Comparison of ENCODE assay signal across 18 cellular contexts in the genomic region with DNA sequence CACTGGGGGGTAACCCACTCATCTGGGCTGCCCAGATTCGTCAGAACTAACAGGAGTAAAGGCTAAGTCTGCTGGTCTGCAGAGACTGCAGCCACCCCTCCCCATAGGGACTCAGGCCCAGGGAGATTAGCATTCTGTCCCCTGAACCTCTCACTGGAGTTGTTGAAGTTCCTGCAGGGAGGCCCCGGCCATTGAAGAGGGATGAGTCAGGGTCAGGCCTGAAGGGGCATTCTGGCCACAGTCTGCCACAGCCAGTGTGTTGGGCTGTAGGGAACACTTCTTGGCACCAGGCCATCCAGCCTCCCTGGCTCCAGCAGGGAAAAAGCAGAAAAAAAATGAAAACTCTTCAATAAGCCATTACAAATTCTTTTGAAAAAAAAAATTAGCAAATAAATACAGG. TPM values are rescaled to one million over a fixed set of nuclear protein-coding genes. Genes with fewer than 3 reads are reported as not detected.
DNase-seq lines count a peak whose midpoint lies in the region; ATAC-seq and TF ChIP-seq lines count a peak whose summit lies in the region.
"Had no signal": no experiment of that assay in that cellular context is flagged by ENCODE, and none has a peak within 500 bp of the region (broad histone marks: within the 10 kb centered on the region; RNA-seq: fewer than 3 reads in every experiment).

No MANE protein-coding gene starts in this region.

- H3K4me2 ChIP-seq in GM23338 (no peak overlapping the region), neural progenitor cell (no peak overlapping the region)

- H3K4me1 Mint-ChIP-seq in GM23338: peaks cover 10% of the 10 kb centered on the region
- peaks cover 3% of the 10 kb centered on the region for H3K4me1 Mint-ChIP-seq in neural progenitor cell
- no peaks in the 10 kb centered on the region for H3K4me1 Mint-ChIP-seq in endothelial cell (ENCODE audit: unreplicated experiment)
- H3K4me1 Mint-ChIP-seq: CD4-positive, CD25-positive, alpha-beta regulatory T cell; neural crest cell had no signal

- POLR2A ChIA-PET in RWPE1 (lab: Yijun Ruan, JAX; ENCODE audit: low non-redundant PET): no interaction called here

- H3K9me3 ChIP-seq in MG63: no peaks in the 10 kb centered on the region; the same call in 1 of the 2 replicates
- H3K9me3 ChIP-seq in neural progenitor cell (ENCODE audit: low read depth): no peaks in the 10 kb centered on the region
- H3K9me3 ChIP-seq: HAP-1 had no signal

- H3K27ac Mint-ChIP-seq in GM23338: no peak overlapping the region
- no peak overlapping the region for H3K27ac Mint-ChIP-seq in neural progenitor cell
- H3K27ac Mint-ChIP-seq in endothelial cell (ENCODE audit: unreplicated experiment): no peak overlapping the region
- H3K27ac Mint-ChIP-seq: CD4-positive, CD25-positive, alpha-beta regulatory T cell had no signal

- no peak overlapping the region for H3K9ac ChIP-seq in neural progenitor cell

- peak; percentile 38 for ATAC-seq in GM23338
- no peak for ATAC-seq in HG03442 (IDR thresholded peaks at IDR 0.05; ENCODE audit: unreplicated experiment)
- ATAC-seq: left ventricle myocardium superior had no signal

- no peaks in the 10 kb centered on the region for H3K27me3 ChIP-seq in GM23338 (ENCODE audit: insufficient read depth)
- no peaks in the 10 kb centered on the region for H3K27me3 ChIP-seq in MG63
- H3K27me3 ChIP-seq in neural progenitor cell: no peaks in the 10 kb centered on the region

- H4K20me1 ChIP-seq in GM23338 (replicated peaks; ENCODE audit: insufficient read depth) (no peaks in the 10 kb centered on the region), neural progenitor cell (ENCODE audit: low read depth) (no peaks in the 10 kb centered on the region)

- H3K9me3 Mint-ChIP-seq in GM23338 (peaks cover 32% of the 10 kb centered on the region), neural progenitor cell (peaks cover 16% of the 10 kb centered on the region), endothelial cell (ENCODE audit: unreplicated experiment) (no peaks in the 10 kb centered on the region)

- H3K27me3 Mint-ChIP-seq in GM23338 (ENCODE audit: insufficient read depth, low read depth, poor library complexity) (peaks cover 2% of the 10 kb centered on the region), neural progenitor cell (ENCODE audit: insufficient read depth, low read depth) (no peaks in the 10 kb centered on the region), endothelial cell (ENCODE audit: unreplicated experiment) (peaks cover 3% of the 10 kb centered on the region)

- H3K4me3 ChIP-seq in GM23338 (no peak overlapping the region), MG63 (no peak overlapping the region), choroid plexus epithelial cell (ENCODE audit: low read depth, low read length) (no peak overlapping the region), neural progenitor cell (no peak overlapping the region)
- H3K4me3 ChIP-seq: HAP-1 had no signal

- peak overlapping the region; percentile 80 for H2AFZ ChIP-seq in GM23338
- H2AFZ ChIP-seq in neural progenitor cell (replicated peaks): peak overlapping the region; percentile 52

- H3K36me3 Mint-ChIP-seq in GM23338 (ENCODE audit: low read depth) (peaks cover 28% of the 10 kb centered on the region), neural progenitor cell (no peaks in the 10 kb centered on the region), endothelial cell (ENCODE audit: low read depth, unreplicated experiment) (peaks cover 3% of the 10 kb centered on the region)
- H3K36me3 Mint-ChIP-seq: CD4-positive, CD25-positive, alpha-beta regulatory T cell had no signal

- no peaks in the 10 kb centered on the region for H3K36me3 ChIP-seq in GM23338 (ENCODE audit: insufficient read depth)
- H3K36me3 ChIP-seq in MG63: no peaks in the 10 kb centered on the region
- H3K36me3 ChIP-seq in neural progenitor cell: no peaks in the 10 kb centered on the region
- H3K36me3 ChIP-seq: HAP-1 had no signal

- H3F3A ChIP-seq in GM23338 (replicated peaks; ENCODE audit: low read depth) (no peaks in the 10 kb centered on the region), neural progenitor cell (ENCODE audit: low read depth) (no peaks in the 10 kb centered on the region)

- H3K4me1 ChIP-seq in GM23338 (ENCODE audit: insufficient read depth) (peaks cover 2% of the 10 kb centered on the region; the same call in 1 of the 2 replicates), neural progenitor cell (peaks cover 3% of the 10 kb centered on the region)
- H3K4me1 ChIP-seq: HAP-1 had no signal

- H3K9me2 ChIP-seq in GM23338 (ENCODE audit: insufficient read depth): no peaks in the 10 kb centered on the region

- H3K4me3 Mint-ChIP-seq in GM23338 (no peak overlapping the region), neural progenitor cell (no peak overlapping the region), endothelial cell (ENCODE audit: unreplicated experiment) (no peak overlapping the region)
- H3K4me3 Mint-ChIP-seq: CD4-positive, CD25-positive, alpha-beta regulatory T cell; neural crest cell had no signal

- CTCF ChIA-PET in RWPE1 (lab: Yijun Ruan, JAX): no interaction called here

- TF ChIP-seq CTCF in GM23338 (conservative IDR thresholded peaks at IDR 0.05; ENCODE audit: low read depth in 2 of 2): no peak
- no peak for TF ChIP-seq CTCF in choroid plexus epithelial cell (conservative IDR thresholded peaks at IDR 0.05; ENCODE audit: low read depth, low read length)
- no peak for TF ChIP-seq CTCF in neural progenitor cell (IDR thresholded peaks at IDR 0.05)
- no peak for TF ChIP-seq CTCF in RWPE1 (conservative IDR thresholded peaks at IDR 0.05; ENCODE audit: low read depth)
- no peak for TF ChIP-seq CTCF in endothelial cell (IDR thresholded peaks at IDR 0.05; ENCODE audit: unreplicated experiment)

- H3K27ac ChIP-seq in GM23338 (ENCODE audit: low read depth): no peak overlapping the region
- H3K27ac ChIP-seq in neural progenitor cell: no peak overlapping the region
- H3K27ac ChIP-seq in RWPE1: no peak overlapping the region

- H3K79me2 ChIP-seq in GM23338 (replicated peaks; ENCODE audit: insufficient read depth) (no peaks in the 10 kb centered on the region), neural progenitor cell (ENCODE audit: low read depth) (no peaks in the 10 kb centered on the region)

- DNase-seq in GM23338 (ENCODE audit: low spot score) (no peak), MG63 (peak; percentile 46), choroid plexus epithelial cell (ENCODE audit: low read depth) (peak; percentile 53), neural progenitor cell (ENCODE audit: low spot score) (no peak), RWPE1 (ENCODE audit: low spot score) (no peak), NCI-H1436 (lab: John Stamatoyannopoulos, UW) (no peak), endothelial cell (ENCODE audit: low spot score) (no peak)
- DNase-seq: activated CD8-positive, alpha-beta memory T cell treated with anti-CD3 and anti-CD28 coated beads for 24 hours; CD4-positive, CD25-positive, alpha-beta regulatory T cell; hippocampal formation; left ventricle myocardium superior; NCI-H1048; NCI-H524 treated with DMSO at 0.1 percent for 48 hours; T-helper 9 cell had no signal

TF ChIP-seq in GM23338, 12 proteins besides CTCF, POLR2A, EP300 and RAD21:
- TF ChIP-seq ZNF114 (CRISPR knock-in tag; IDR thresholded peaks at IDR 0.05): no peak
- TF ChIP-seq CREB1 (CRISPR knock-in tag; IDR thresholded peaks at IDR 0.05; ENCODE audit: low read depth): no peak
- TF ChIP-seq STAT1 (IDR thresholded peaks at IDR 0.05; ENCODE audit: unreplicated experiment): no peak
- no peak for TF ChIP-seq ZNF331 (CRISPR knock-in tag; IDR thresholded peaks at IDR 0.05; ENCODE audit: low read depth)
- TF ChIP-seq EZH2 (IDR thresholded peaks at IDR 0.05; ENCODE audit: low read depth, unreplicated experiment): no peak
- no peak for TF ChIP-seq JUNB (IDR thresholded peaks at IDR 0.05; ENCODE audit: unreplicated experiment)
- no peak for TF ChIP-seq EZH2phosphoT487 (IDR thresholded peaks at IDR 0.05; ENCODE audit: unreplicated experiment)

RNA-seq across cellular contexts. Expression of a gene that starts 35.3 kb away (rescaled TPM):
- total RNA-seq in GM23338 (2014; rRNA removed; shearing (Covaris generic)): not detected in 2 replicates
- polyA plus RNA-seq in GM23338 (2016; fragmentation: Nextera tagmentation; extraction: Ambion mirVana): not detected in 2 replicates
- not detected in 2 replicates for total RNA-seq in MG63 (2014; rRNA removed; shearing (Covaris generic); ENCODE audit: low replicate concordance)
- total RNA-seq in neural progenitor cell (ENCODE audit: low replicate concordance): not detected in 2 replicates
- total RNA-seq in endothelial cell (ENCODE audit: unreplicated experiment): not detected
- total RNA-seq: left ventricle myocardium superior, neural crest cell had no signal

RNA-seq across cellular contexts. Expression of a gene that starts 46.8 kb away (rescaled TPM):
- total RNA-seq in GM23338 (2014; rRNA removed; shearing (Covaris generic)): 0.03 TPM in 1 of 2 replicates, not detected in the other
- polyA plus RNA-seq in GM23338 (2016; fragmentation: Nextera tagmentation; extraction: Ambion mirVana): 0.02 and 0.27 TPM in 2 replicates
- not detected in 2 replicates for total RNA-seq in MG63 (2014; rRNA removed; shearing (Covaris generic); ENCODE audit: low replicate concordance)
- total RNA-seq in neural progenitor cell (ENCODE audit: low replicate concordance) (0.06 TPM in 2 replicates), endothelial cell (ENCODE audit: unreplicated experiment) (0.49 TPM)

RNA-seq across cellular contexts. Expression of a gene that starts 55.1 kb away (rescaled TPM):
- not detected in 2 replicates for total RNA-seq in GM23338 (2014; rRNA removed; shearing (Covaris generic))
- polyA plus RNA-seq in GM23338 (2016; fragmentation: Nextera tagmentation; extraction: Ambion mirVana): not detected in 2 replicates
- total RNA-seq in MG63 (2014; rRNA removed; shearing (Covaris generic); ENCODE audit: low replicate concordance): not detected in 2 replicates
- not detected in 2 replicates for total RNA-seq in neural progenitor cell (ENCODE audit: low replicate concordance)
- total RNA-seq in endothelial cell (ENCODE audit: unreplicated experiment): not detected
- total RNA-seq: cardiac septum; CD4-positive, CD25-positive, alpha-beta regulatory T cell; left ventricle myocardium superior; neural crest cell had no signal
- polyA plus RNA-seq: CD4-positive, CD25-positive, alpha-beta regulatory T cell had no signal

Comparison
In these comparisons a context has a peak if more than half of its experiments do, and no peak if none do; other contexts are left out.
1. DNase-seq: peak in MG63 (single experiment) and choroid plexus epithelial cell (single experiment); none in GM23338 (single experiment), neural progenitor cell (single experiment), RWPE1 (single experiment), NCI-H1436 (single experiment) and endothelial cell (single experiment).